8 cellular contexts compared by ENCODE assay signal in the genomic region with DNA sequence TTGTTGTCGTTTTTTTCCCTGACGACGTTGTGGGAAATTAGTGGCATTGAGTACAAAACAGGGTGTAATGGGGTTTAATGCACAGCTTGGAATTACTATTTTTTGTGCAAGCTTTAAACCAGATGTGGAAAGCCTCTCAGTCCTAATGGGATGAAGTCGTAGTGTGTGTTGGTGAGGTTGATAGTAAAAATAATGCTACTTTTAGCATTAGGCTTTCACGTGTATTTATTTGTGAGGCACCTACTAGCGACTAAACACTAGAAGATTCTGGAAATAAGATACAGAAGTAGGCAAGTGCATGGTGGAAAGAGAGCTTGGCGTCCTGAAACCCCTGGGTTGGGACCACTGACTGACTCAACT. TPM values are rescaled to one million over a fixed set of nuclear protein-coding genes. Genes with fewer than 3 reads are reported as not detected.
DNase-seq lines count a peak whose midpoint lies in the region; ATAC-seq and TF ChIP-seq lines count a peak whose summit lies in the region.

No MANE protein-coding gene starts in this region.

- H3K27ac Mint-ChIP-seq in Calu3 (ENCODE audit: unreplicated experiment) (peak overlapping the region; percentile 85), osteocyte (ENCODE audit: unreplicated experiment) (peak overlapping the region; percentile 98)

- BruUV-seq in Calu3 (replicated peaks; lab: Mats Ljungman, UMichigan), result TSS peak; percentile 98

- H3K4me3 Mint-ChIP-seq in Calu3 (ENCODE audit: low read depth, unreplicated experiment) (peak overlapping the region; percentile 97), osteocyte (ENCODE audit: unreplicated experiment) (peak overlapping the region; percentile 87)

- H3K4me1 Mint-ChIP-seq in Calu3 (ENCODE audit: low read depth, unreplicated experiment) (peaks cover 9% of the 10 kb centered on the region), osteocyte (ENCODE audit: unreplicated experiment) (peaks cover 35% of the 10 kb centered on the region)

- ATAC-seq in esophagus mucosa (peak; percentile 17), GM19467 (IDR thresholded peaks at IDR 0.05; ENCODE audit: unreplicated experiment) (no peak)

- peak overlapping the region; percentile 63 for H3K27ac ChIP-seq in RWPE1

- TF ChIP-seq CTCF in Calu3 (IDR thresholded peaks at IDR 0.05; ENCODE audit: unreplicated experiment) (no peak), RWPE1 (conservative IDR thresholded peaks at IDR 0.05; ENCODE audit: low read depth) (no peak), osteocyte (IDR thresholded peaks at IDR 0.05) (no peak)

- no peaks in the 10 kb centered on the region for H3K9me3 Mint-ChIP-seq in Calu3 (ENCODE audit: low read depth, unreplicated experiment)
- peaks cover 3% of the 10 kb centered on the region for H3K9me3 Mint-ChIP-seq in osteocyte (ENCODE audit: unreplicated experiment)

- H3K27me3 Mint-ChIP-seq in Calu3 (ENCODE audit: unreplicated experiment) (peaks cover 31% of the 10 kb centered on the region), osteocyte (ENCODE audit: unreplicated experiment) (peaks cover 9% of the 10 kb centered on the region)

- CTCF ChIA-PET in Calu3 (lab: Charles Lee), result no interaction called here
- CTCF ChIA-PET in RWPE1 (lab: Yijun Ruan, JAX), result interaction anchor here (1.2 kb wide), 1 partner anchor 23 kb away, joined by 3 read pairs; no protein-coding TSS in a partner anchor

- POLR2A ChIA-PET in RWPE1 (lab: Yijun Ruan, JAX; ENCODE audit: low non-redundant PET), result no interaction called here

- peaks cover 13% of the 10 kb centered on the region for H3K36me3 Mint-ChIP-seq in Calu3 (ENCODE audit: insufficient read depth, unreplicated experiment)
- H3K36me3 Mint-ChIP-seq in osteocyte (ENCODE audit: unreplicated experiment), result peaks cover 3% of the 10 kb centered on the region

- DNase-seq in Calu3 (no peak), RWPE1 (ENCODE audit: low spot score) (no peak), osteocyte (ENCODE audit: extremely low spot score, unreplicated experiment) (no peak), NOMO-1 treated with DMSO at 0.1 percent for 48 hours (lab: John Stamatoyannopoulos, UW; ENCODE audit: unreplicated experiment) (no peak), NCI-H2081 (lab: John Stamatoyannopoulos, UW) (no peak), SIG-M5 treated with dmso at 0.1 percent for 504 hours (lab: John Stamatoyannopoulos, UW; ENCODE audit: unreplicated experiment) (no peak)

- intact Hi-C loops in Calu3 (cut with micrococcal nuclease; ENCODE audit: unreplicated experiment), result no loop called here

RNA-seq across cellular contexts. Expression of gene ORC5, which starts 0.6 kb away (rescaled TPM):
- 16.8 and 20.2 TPM in 2 replicates for total RNA-seq in Calu3 (2022)
- 15.9 TPM for total RNA-seq in esophagus mucosa
- total RNA-seq in osteocyte, result 18.8 and 20.0 TPM in 2 replicates
